17 cellular contexts compared by ENCODE assay signal in genomic region chr3:7282988-7283387, GRCh38.
A peak's percentile ranks its signal among the peaks of the same experiment; 100 is the strongest.
DNase-seq lines count a peak whose midpoint lies in the region; ATAC-seq, FAIRE-seq and TF ChIP-seq lines count a peak whose summit lies in the region.
"Had no signal": no experiment of that assay in that cellular context is flagged by ENCODE, and none has a peak within 500 bp of the region (broad histone marks: within the 10 kb centered on the region; RNA-seq: fewer than 3 reads in every experiment).

No MANE protein-coding gene starts in this region.

- TF ChIP-seq CTCF in astrocyte (IDR thresholded peaks at IDR 0.05; ENCODE audit: insufficient read depth, low read depth, low read length) (no peak), epithelial cell of proximal tubule (conservative IDR thresholded peaks at IDR 0.05; ENCODE audit: low read depth, low read length) (no peak), SK-N-SH (IDR thresholded peaks at IDR 0.05) (no peak), nephron progenitor cell (IDR thresholded peaks at IDR 0.05) (no peak), GM23338 (conservative IDR thresholded peaks at IDR 0.05; ENCODE audit: low read depth in 2 of 2) (no peak)

- H3K4me1 Mint-ChIP-seq in astrocyte (ENCODE audit: low read depth, unreplicated experiment), result peaks cover 4% of the 10 kb centered on the region
- H3K4me1 Mint-ChIP-seq in nephron progenitor cell, result no peaks in the 10 kb centered on the region
- H3K4me1 Mint-ChIP-seq in GM23338, result no peaks in the 10 kb centered on the region
- H3K4me1 Mint-ChIP-seq: CD4-positive, alpha-beta memory T cell; IgD-negative memory B cell had no signal

- no peaks in the 10 kb centered on the region for H3K36me3 ChIP-seq in astrocyte (ENCODE audit: insufficient read depth, low read length)
- H3K36me3 ChIP-seq in SK-N-SH (replicated peaks in 1 of 2; ENCODE audit: control insufficient read depth in 1 of 2, insufficient read depth in 2 of 2, low read length in 1 of 2), result no peaks in the 10 kb centered on the region
- H3K36me3 ChIP-seq in GM23338 (ENCODE audit: insufficient read depth), result no peaks in the 10 kb centered on the region
- H3K36me3 ChIP-seq: BE2C had no signal

- H3K9ac ChIP-seq in astrocyte (ENCODE audit: low read length) (no peak overlapping the region), SK-N-SH (no peak overlapping the region)

- H3K9me3 ChIP-seq in astrocyte (ENCODE audit: insufficient read depth, low read depth, low read length), result no peaks in the 10 kb centered on the region
- H3K9me3 ChIP-seq in SK-N-SH, result no peaks in the 10 kb centered on the region
- H3K9me3 ChIP-seq: BE2C had no signal

- H3K4me3 Mint-ChIP-seq in astrocyte (ENCODE audit: unreplicated experiment) (no peak overlapping the region), nephron progenitor cell (no peak overlapping the region), GM23338 (no peak overlapping the region)
- H3K4me3 Mint-ChIP-seq: CD4-positive, alpha-beta memory T cell; IgD-negative memory B cell had no signal

- no peak for TF ChIP-seq RAD21 in SK-N-SH (IDR thresholded peaks at IDR 0.05; ENCODE audit: low read length)

- no peaks in the 10 kb centered on the region for H3K36me3 Mint-ChIP-seq in astrocyte (ENCODE audit: low read depth, unreplicated experiment)
- H3K36me3 Mint-ChIP-seq in nephron progenitor cell (ENCODE audit: low read depth), result no peaks in the 10 kb centered on the region
- H3K36me3 Mint-ChIP-seq in GM23338 (ENCODE audit: low read depth), result no peaks in the 10 kb centered on the region
- H3K36me3 Mint-ChIP-seq: CD4-positive, alpha-beta memory T cell; IgD-negative memory B cell had no signal

- no peaks in the 10 kb centered on the region for H4K20me1 ChIP-seq in astrocyte (ENCODE audit: insufficient read depth, low read length)
- no peaks in the 10 kb centered on the region for H4K20me1 ChIP-seq in SK-N-SH (ENCODE audit: insufficient read depth)
- H4K20me1 ChIP-seq in GM23338 (replicated peaks; ENCODE audit: insufficient read depth), result no peaks in the 10 kb centered on the region

- no peaks in the 10 kb centered on the region for H3K4me1 ChIP-seq in astrocyte (ENCODE audit: insufficient read depth, low read length)
- H3K4me1 ChIP-seq in SK-N-SH (ENCODE audit: control insufficient read depth in 1 of 2, insufficient read depth in 2 of 2, low read depth in 1 of 2, low read length in 1 of 2), result no peaks in the 10 kb centered on the region
- H3K4me1 ChIP-seq in GM23338 (ENCODE audit: insufficient read depth), result no peaks in the 10 kb centered on the region
- H3K4me1 ChIP-seq: BE2C had no signal

- H3K27ac Mint-ChIP-seq in astrocyte (ENCODE audit: unreplicated experiment) (no peak overlapping the region), nephron progenitor cell (no peak overlapping the region), GM23338 (no peak overlapping the region)
- H3K27ac Mint-ChIP-seq: CD4-positive, alpha-beta memory T cell; IgD-negative memory B cell had no signal

- H3K27me3 Mint-ChIP-seq in astrocyte (ENCODE audit: low read depth, unreplicated experiment) (no peaks in the 10 kb centered on the region), nephron progenitor cell (ENCODE audit: low read depth, poor library complexity) (no peaks in the 10 kb centered on the region), GM23338 (ENCODE audit: insufficient read depth, low read depth, poor library complexity) (no peaks in the 10 kb centered on the region)
- H3K27me3 Mint-ChIP-seq: CD4-positive, alpha-beta memory T cell; IgD-negative memory B cell had no signal

- FAIRE-seq in astrocyte (lab: Jason Lieb, UNC) (no peak), urothelium cell line (lab: Jason Lieb, UNC) (no peak)
- FAIRE-seq: A204.1, GM12878, GM18507, H54 had no signal

- H3K79me2 ChIP-seq in astrocyte (ENCODE audit: insufficient read depth, low read length) (no peaks in the 10 kb centered on the region), SK-N-SH (ENCODE audit: insufficient read depth) (no peaks in the 10 kb centered on the region), GM23338 (replicated peaks; ENCODE audit: insufficient read depth) (no peaks in the 10 kb centered on the region)

- no peak overlapping the region for H3K27ac ChIP-seq in astrocyte (ENCODE audit: low read depth, low read length)
- no peak overlapping the region for H3K27ac ChIP-seq in SK-N-SH (ENCODE audit: low read depth in 2 of 2, low read length in 1 of 2)
- H3K27ac ChIP-seq in GM23338 (ENCODE audit: low read depth), result no peak overlapping the region
- H3K27ac ChIP-seq: C4-2B had no signal

- H2AFZ ChIP-seq in astrocyte (ENCODE audit: low read depth, low read length), result no peak overlapping the region
- H2AFZ ChIP-seq in SK-N-SH (ENCODE audit: low read depth), result no peak overlapping the region
- no peak overlapping the region for H2AFZ ChIP-seq in GM23338

- H3K27me3 ChIP-seq in astrocyte (ENCODE audit: insufficient read depth, low read length) (no peaks in the 10 kb centered on the region), SK-N-SH (ENCODE audit: insufficient read depth) (no peaks in the 10 kb centered on the region), GM23338 (ENCODE audit: insufficient read depth) (no peaks in the 10 kb centered on the region)
- H3K27me3 ChIP-seq: BE2C had no signal

- ATAC-seq in GM23338, result no peak
- ATAC-seq: GM12878, HCT116 had no signal

- WGBS in SK-N-SH (ENCODE audit: low lambda C conversion rate), result 33% methylated on average over 4 of the region's 4 CpGs

- CTCF ChIA-PET in SK-N-SH (lab: Yijun Ruan, JAX), result no interaction called here

- POLR2A ChIA-PET in SK-N-SH (lab: Yijun Ruan, JAX), result no interaction called here

- TF ChIP-seq EP300 in SK-N-SH (IDR thresholded peaks at IDR 0.05; ENCODE audit: borderline replicate concordance in 1 of 2, low read depth in 1 of 2, low read length in 1 of 2), result no peak

- H3K4me2 ChIP-seq in astrocyte (ENCODE audit: low read length) (no peak overlapping the region), SK-N-SH (no peak overlapping the region), GM23338 (no peak overlapping the region)

- H3K9me2 ChIP-seq in SK-N-SH, result no peaks in the 10 kb centered on the region
- H3K9me2 ChIP-seq in GM23338 (ENCODE audit: insufficient read depth), result peaks cover 5% of the 10 kb centered on the region

- DNase-seq in astrocyte (ENCODE audit: low read depth) (peak; percentile 50), epithelial cell of proximal tubule (ENCODE audit: low read depth) (peak; percentile 58), kidney glomerular epithelial cell (lab: John Stamatoyannopoulos, UW) (peak; percentile 45), urothelium cell line (ENCODE audit: low spot score) (peak; percentile 38), SK-N-SH (no peak), nephron progenitor cell (no peak), GM23338 (ENCODE audit: low spot score) (no peak)
- DNase-seq: BE2C; CD4-positive, alpha-beta memory T cell; DMS79 had no signal

- H3K9me3 Mint-ChIP-seq in astrocyte (ENCODE audit: unreplicated experiment), result peaks cover 4% of the 10 kb centered on the region
- no peaks in the 10 kb centered on the region for H3K9me3 Mint-ChIP-seq in nephron progenitor cell
- H3K9me3 Mint-ChIP-seq in GM23338, result peaks cover 56% of the 10 kb centered on the region

- H3F3A ChIP-seq in SK-N-SH (replicated peaks; ENCODE audit: insufficient read depth), result no peaks in the 10 kb centered on the region
- H3F3A ChIP-seq in GM23338 (replicated peaks; ENCODE audit: low read depth), result no peaks in the 10 kb centered on the region

- H3K4me3 ChIP-seq in astrocyte (ENCODE audit: insufficient read depth, low read depth, low read length) (no peak overlapping the region), epithelial cell of proximal tubule (ENCODE audit: low read depth, low read length) (no peak overlapping the region), SK-N-SH (ENCODE audit: low read depth in 2 of 2, low read length in 1 of 2) (no peak overlapping the region), GM23338 (no peak overlapping the region)
- H3K4me3 ChIP-seq: GM12878 had no signal

TF ChIP-seq in SK-N-SH, 30 proteins besides CTCF, POLR2A, EP300 and RAD21 (continues in another document):
- no peak for TF ChIP-seq GATA2 (CRISPR knock-in tag; IDR thresholded peaks at IDR 0.05)
- no peak for TF ChIP-seq RCOR1 (IDR thresholded peaks at IDR 0.05; ENCODE audit: low read length)
- TF ChIP-seq POLR2AphosphoS5 (IDR thresholded peaks at IDR 0.05; ENCODE audit: low read depth, low read length), result no peak
- no peak for TF ChIP-seq SMC3 (IDR thresholded peaks at IDR 0.05; ENCODE audit: low read depth, low read length)
- TF ChIP-seq IRF3 (IDR thresholded peaks at IDR 0.05; ENCODE audit: low read depth, low read length), result no peak
- no peak for TF ChIP-seq TCF12 (IDR thresholded peaks at IDR 0.05)
- TF ChIP-seq GABPA (IDR thresholded peaks at IDR 0.05; ENCODE audit: low read depth), result no peak
- no peak for TF ChIP-seq TAF1 (IDR thresholded peaks at IDR 0.05; ENCODE audit: borderline replicate concordance, low read depth, low read length)

TF ChIP-seq in GM23338, 12 proteins besides CTCF, POLR2A, EP300 and RAD21 (continues in another document):
- TF ChIP-seq ETS1 (IDR thresholded peaks at IDR 0.05) (no peak), POLR2AphosphoS5 (IDR thresholded peaks at IDR 0.05; ENCODE audit: low read depth) (no peak), NANOG (IDR thresholded peaks at IDR 0.05; ENCODE audit: borderline replicate concordance) (no peak), ZNF114 (CRISPR knock-in tag; IDR thresholded peaks at IDR 0.05) (no peak), ZNF331 (CRISPR knock-in tag; IDR thresholded peaks at IDR 0.05; ENCODE audit: low read depth) (no peak), STAT1 (IDR thresholded peaks at IDR 0.05; ENCODE audit: unreplicated experiment) (no peak)

Comparison
In these comparisons a context has a peak if more than half of its experiments do, and no peak if none do; other contexts are left out.
1. DNase-seq: peak in astrocyte (single experiment), epithelial cell of proximal tubule (single experiment), kidney glomerular epithelial cell (single experiment) and urothelium cell line (single experiment); none in SK-N-SH (single experiment), nephron progenitor cell (single experiment) and GM23338 (single experiment).